Comparison of ENCODE assay signal across 1 cellular context in genomic region chr1:10494418-10494753, GRCh38.
TF ChIP-seq lines count a peak whose summit lies in the region.

No MANE protein-coding gene starts in this region.

TF ChIP-seq in GM23338, 12 proteins besides CTCF, POLR2A, EP300 and RAD21 (continued from another document):
- TF ChIP-seq ZNF462 (CRISPR knock-in tag; IDR thresholded peaks at IDR 0.05) (no peak), NANOG (IDR thresholded peaks at IDR 0.05; ENCODE audit: borderline replicate concordance) (no peak), JUNB (IDR thresholded peaks at IDR 0.05; ENCODE audit: unreplicated experiment) (no peak), REST (IDR thresholded peaks at IDR 0.05; ENCODE audit: unreplicated experiment) (no peak), CREB1 (CRISPR knock-in tag; IDR thresholded peaks at IDR 0.05; ENCODE audit: low read depth) (no peak), ZNF114 (CRISPR knock-in tag; IDR thresholded peaks at IDR 0.05) (no peak), ETS1 (IDR thresholded peaks at IDR 0.05) (no peak), EZH2phosphoT487 (IDR thresholded peaks at IDR 0.05; ENCODE audit: unreplicated experiment) (no peak), ZNF331 (CRISPR knock-in tag; IDR thresholded peaks at IDR 0.05; ENCODE audit: low read depth) (no peak), EZH2 (IDR thresholded peaks at IDR 0.05; ENCODE audit: low read depth, unreplicated experiment) (no peak)
